1 cellular context compared by ENCODE assay signal in the genomic region with DNA sequence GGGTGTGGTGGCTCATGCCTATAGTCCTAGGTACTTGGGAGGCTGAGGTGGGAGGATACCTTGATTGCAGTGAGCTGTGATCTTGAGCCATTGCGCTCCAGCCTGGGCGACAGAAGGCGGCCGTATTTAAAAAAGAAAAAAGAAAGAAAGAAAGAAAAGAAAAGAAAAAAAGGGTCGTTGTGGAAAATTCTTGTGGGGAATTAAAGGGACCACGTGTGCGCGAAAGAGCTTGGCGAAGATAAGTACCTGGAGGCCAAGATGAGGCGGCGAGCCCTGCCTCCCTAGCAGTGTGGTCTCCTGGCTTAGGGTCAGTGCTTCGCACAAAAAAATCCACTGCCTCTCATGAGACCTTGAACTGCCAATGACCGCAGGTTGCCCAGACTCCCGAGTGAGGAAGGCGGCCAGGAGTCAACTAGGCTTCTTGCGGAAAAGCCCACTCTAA.
TF ChIP-seq lines count a peak whose summit lies in the region.

No MANE protein-coding gene starts in this region.

TF ChIP-seq in K562, 482 proteins besides CTCF, POLR2A, EP300 and RAD21 (continued from another document):
- TF ChIP-seq, protein P1, sequence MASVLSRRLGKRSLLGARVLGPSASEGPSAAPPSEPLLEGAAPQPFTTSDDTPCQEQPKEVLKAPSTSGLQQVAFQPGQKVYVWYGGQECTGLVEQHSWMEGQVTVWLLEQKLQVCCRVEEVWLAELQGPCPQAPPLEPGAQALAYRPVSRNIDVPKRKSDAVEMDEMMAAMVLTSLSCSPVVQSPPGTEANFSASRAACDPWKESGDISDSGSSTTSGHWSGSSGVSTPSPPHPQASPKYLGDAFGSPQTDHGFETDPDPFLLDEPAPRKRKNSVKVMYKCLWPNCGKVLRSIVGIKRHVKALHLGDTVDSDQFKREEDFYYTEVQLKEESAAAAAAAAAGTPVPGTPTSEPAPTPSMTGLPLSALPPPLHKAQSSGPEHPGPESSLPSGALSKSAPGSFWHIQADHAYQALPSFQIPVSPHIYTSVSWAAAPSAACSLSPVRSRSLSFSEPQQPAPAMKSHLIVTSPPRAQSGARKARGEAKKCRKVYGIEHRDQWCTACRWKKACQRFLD (CRISPR knock-in tag; IDR thresholded peaks at IDR 0.05): 0 out of 2 replicates have a peak, but pooled peaks have one; percentile 9
- TF ChIP-seq SMARCE1 (IDR thresholded peaks at IDR 0.05) (0 out of 2 replicates have a peak, but pooled peaks have one; percentile 61), GTF2E2 (tag; IDR thresholded peaks at IDR 0.05) (no peak), SRSF3 (IDR thresholded peaks at IDR 0.05; ENCODE audit: insufficient read depth, low read length) (no peak), HIVEP1 (CRISPR knock-in tag; IDR thresholded peaks at IDR 0.05) (no peak), SMARCA4 (IDR thresholded peaks at IDR 0.05) (peak; percentile 9; the same call in 1 of the 2 replicates), MTA2 (IDR thresholded peaks at IDR 0.05; ENCODE audit: low read depth) (0 out of 2 replicates have a peak, but pooled peaks have one; percentile 19), ZNF316 (IDR thresholded peaks at IDR 0.05) (peak; percentile 4; the same call in 1 of the 2 replicates), NCOA4 (IDR thresholded peaks at IDR 0.05; ENCODE audit: partially characterized antibody) (peak; percentile 62), FUS (optimal IDR thresholded peaks at IDR 0.05; ENCODE audit: low read depth, low read length) (no peak), DPF2 (IDR thresholded peaks at IDR 0.05) (peak; percentile 45; the same call in 1 of the 2 replicates), NUFIP1 (IDR thresholded peaks at IDR 0.05; ENCODE audit: partially characterized antibody) (peak; percentile 44), LARP7 (IDR thresholded peaks at IDR 0.05) (peak; percentile 56; the same call in 1 of the 2 replicates), ARNT (IDR thresholded peaks at IDR 0.05) (peak in 1 of 2 experiments; percentile 53; a peak in 1 of 4 replicates), ESRRB (CRISPR knock-in tag; IDR thresholded peaks at IDR 0.05; ENCODE audit: borderline replicate concordance) (no peak), MCM7 (IDR thresholded peaks at IDR 0.05) (no peak), PHF20 (IDR thresholded peaks at IDR 0.05; ENCODE audit: partially characterized antibody) (peak; percentile 47), SIN3A (IDR thresholded peaks at IDR 0.05; ENCODE audit: borderline replicate concordance in 2 of 2, control insufficient read depth in 1 of 2, low read depth in 2 of 2, low read length in 2 of 2) (peak in 1 of 2 experiments; percentile 51; a peak in 1 of 4 replicates), SNIP1 (IDR thresholded peaks at IDR 0.05; ENCODE audit: low read depth) (0 out of 2 replicates have a peak, but pooled peaks have one; percentile 11)
- TF ChIP-seq, protein P2, sequence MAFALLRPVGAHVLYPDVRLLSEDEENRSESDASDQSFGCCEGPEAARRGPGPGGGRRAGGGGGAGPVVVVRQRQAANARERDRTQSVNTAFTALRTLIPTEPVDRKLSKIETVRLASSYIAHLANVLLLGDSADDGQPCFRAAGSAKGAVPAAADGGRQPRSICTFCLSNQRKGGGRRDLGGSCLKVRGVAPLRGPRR (CRISPR knock-in tag; IDR thresholded peaks at IDR 0.05): no peak
- TF ChIP-seq, protein P3, sequence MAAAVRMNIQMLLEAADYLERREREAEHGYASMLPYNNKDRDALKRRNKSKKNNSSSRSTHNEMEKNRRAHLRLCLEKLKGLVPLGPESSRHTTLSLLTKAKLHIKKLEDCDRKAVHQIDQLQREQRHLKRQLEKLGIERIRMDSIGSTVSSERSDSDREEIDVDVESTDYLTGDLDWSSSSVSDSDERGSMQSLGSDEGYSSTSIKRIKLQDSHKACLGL (CRISPR knock-in tag; IDR thresholded peaks at IDR 0.05; ENCODE audit: borderline replicate concordance, poor library complexity, severe bottlenecking): no peak
- TF ChIP-seq, protein P4, sequence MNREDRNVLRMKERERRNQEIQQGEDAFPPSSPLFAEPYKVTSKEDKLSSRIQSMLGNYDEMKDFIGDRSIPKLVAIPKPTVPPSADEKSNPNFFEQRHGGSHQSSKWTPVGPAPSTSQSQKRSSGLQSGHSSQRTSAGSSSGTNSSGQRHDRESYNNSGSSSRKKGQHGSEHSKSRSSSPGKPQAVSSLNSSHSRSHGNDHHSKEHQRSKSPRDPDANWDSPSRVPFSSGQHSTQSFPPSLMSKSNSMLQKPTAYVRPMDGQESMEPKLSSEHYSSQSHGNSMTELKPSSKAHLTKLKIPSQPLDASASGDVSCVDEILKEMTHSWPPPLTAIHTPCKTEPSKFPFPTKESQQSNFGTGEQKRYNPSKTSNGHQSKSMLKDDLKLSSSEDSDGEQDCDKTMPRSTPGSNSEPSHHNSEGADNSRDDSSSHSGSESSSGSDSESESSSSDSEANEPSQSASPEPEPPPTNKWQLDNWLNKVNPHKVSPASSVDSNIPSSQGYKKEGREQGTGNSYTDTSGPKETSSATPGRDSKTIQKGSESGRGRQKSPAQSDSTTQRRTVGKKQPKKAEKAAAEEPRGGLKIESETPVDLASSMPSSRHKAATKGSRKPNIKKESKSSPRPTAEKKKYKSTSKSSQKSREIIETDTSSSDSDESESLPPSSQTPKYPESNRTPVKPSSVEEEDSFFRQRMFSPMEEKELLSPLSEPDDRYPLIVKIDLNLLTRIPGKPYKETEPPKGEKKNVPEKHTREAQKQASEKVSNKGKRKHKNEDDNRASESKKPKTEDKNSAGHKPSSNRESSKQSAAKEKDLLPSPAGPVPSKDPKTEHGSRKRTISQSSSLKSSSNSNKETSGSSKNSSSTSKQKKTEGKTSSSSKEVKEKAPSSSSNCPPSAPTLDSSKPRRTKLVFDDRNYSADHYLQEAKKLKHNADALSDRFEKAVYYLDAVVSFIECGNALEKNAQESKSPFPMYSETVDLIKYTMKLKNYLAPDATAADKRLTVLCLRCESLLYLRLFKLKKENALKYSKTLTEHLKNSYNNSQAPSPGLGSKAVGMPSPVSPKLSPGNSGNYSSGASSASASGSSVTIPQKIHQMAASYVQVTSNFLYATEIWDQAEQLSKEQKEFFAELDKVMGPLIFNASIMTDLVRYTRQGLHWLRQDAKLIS (CRISPR knock-in tag; IDR thresholded peaks at IDR 0.05): peak; percentile 35; the same call in 1 of the 2 replicates
- TF ChIP-seq, protein P5, sequence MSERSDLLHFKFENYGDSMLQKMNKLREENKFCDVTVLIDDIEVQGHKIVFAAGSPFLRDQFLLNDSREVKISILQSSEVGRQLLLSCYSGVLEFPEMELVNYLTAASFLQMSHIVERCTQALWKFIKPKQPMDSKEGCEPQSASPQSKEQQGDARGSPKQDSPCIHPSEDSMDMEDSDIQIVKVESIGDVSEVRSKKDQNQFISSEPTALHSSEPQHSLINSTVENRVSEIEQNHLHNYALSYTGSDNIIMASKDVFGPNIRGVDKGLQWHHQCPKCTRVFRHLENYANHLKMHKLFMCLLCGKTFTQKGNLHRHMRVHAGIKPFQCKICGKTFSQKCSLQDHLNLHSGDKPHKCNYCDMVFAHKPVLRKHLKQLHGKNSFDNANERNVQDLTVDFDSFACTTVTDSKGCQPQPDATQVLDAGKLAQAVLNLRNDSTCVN (CRISPR knock-in tag; IDR thresholded peaks at IDR 0.05): peak; percentile 59; the same call in 1 of the 2 replicates
- TF ChIP-seq, protein P6, sequence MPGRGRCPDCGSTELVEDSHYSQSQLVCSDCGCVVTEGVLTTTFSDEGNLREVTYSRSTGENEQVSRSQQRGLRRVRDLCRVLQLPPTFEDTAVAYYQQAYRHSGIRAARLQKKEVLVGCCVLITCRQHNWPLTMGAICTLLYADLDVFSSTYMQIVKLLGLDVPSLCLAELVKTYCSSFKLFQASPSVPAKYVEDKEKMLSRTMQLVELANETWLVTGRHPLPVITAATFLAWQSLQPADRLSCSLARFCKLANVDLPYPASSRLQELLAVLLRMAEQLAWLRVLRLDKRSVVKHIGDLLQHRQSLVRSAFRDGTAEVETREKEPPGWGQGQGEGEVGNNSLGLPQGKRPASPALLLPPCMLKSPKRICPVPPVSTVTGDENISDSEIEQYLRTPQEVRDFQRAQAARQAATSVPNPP (IDR thresholded peaks at IDR 0.05; ENCODE audit: borderline replicate concordance, insufficient read depth, insufficient read length): no peak
- TF ChIP-seq, protein P7, sequence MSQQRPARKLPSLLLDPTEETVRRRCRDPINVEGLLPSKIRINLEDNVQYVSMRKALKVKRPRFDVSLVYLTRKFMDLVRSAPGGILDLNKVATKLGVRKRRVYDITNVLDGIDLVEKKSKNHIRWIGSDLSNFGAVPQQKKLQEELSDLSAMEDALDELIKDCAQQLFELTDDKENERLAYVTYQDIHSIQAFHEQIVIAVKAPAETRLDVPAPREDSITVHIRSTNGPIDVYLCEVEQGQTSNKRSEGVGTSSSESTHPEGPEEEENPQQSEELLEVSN (IDR thresholded peaks at IDR 0.05; ENCODE audit: borderline replicate concordance in 1 of 2, extremely low read depth in 1 of 2, insufficient read depth in 1 of 2, insufficient read length in 1 of 2, low read depth in 1 of 2, low read length in 1 of 2, poor library complexity in 1 of 2, severe bottlenecking in 1 of 2): peak in 1 of 2 experiments; percentile 11
- TF ChIP-seq, protein P8, sequence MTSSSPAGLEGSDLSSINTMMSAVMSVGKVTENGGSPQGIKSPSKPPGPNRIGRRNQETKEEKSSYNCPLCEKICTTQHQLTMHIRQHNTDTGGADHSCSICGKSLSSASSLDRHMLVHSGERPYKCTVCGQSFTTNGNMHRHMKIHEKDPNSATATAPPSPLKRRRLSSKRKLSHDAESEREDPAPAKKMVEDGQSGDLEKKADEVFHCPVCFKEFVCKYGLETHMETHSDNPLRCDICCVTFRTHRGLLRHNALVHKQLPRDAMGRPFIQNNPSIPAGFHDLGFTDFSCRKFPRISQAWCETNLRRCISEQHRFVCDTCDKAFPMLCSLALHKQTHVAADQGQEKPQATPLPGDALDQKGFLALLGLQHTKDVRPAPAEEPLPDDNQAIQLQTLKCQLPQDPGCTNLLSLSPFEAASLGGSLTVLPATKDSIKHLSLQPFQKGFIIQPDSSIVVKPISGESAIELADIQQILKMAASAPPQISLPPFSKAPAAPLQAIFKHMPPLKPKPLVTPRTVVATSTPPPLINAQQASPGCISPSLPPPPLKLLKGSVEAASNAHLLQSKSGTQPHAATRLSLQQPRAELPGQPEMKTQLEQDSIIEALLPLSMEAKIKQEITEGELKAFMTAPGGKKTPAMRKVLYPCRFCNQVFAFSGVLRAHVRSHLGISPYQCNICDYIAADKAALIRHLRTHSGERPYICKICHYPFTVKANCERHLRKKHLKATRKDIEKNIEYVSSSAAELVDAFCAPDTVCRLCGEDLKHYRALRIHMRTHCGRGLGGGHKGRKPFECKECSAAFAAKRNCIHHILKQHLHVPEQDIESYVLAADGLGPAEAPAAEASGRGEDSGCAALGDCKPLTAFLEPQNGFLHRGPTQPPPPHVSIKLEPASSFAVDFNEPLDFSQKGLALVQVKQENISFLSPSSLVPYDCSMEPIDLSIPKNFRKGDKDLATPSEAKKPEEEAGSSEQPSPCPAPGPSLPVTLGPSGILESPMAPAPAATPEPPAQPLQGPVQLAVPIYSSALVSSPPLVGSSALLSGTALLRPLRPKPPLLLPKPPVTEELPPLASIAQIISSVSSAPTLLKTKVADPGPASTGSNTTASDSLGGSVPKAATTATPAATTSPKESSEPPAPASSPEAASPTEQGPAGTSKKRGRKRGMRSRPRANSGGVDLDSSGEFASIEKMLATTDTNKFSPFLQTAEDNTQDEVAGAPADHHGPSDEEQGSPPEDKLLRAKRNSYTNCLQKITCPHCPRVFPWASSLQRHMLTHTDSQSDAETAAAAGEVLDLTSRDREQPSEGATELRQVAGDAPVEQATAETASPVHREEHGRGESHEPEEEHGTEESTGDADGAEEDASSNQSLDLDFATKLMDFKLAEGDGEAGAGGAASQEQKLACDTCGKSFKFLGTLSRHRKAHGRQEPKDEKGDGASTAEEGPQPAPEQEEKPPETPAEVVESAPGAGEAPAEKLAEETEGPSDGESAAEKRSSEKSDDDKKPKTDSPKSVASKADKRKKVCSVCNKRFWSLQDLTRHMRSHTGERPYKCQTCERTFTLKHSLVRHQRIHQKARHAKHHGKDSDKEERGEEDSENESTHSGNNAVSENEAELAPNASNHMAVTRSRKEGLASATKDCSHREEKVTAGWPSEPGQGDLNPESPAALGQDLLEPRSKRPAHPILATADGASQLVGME (CRISPR knock-in tag; IDR thresholded peaks at IDR 0.05): peak; percentile 43; the same call in 1 of the 2 replicates
